ENCODE assay signal across 1 cellular context in genomic region chr1:113928950-113929749, GRCh38.
TF ChIP-seq lines count a peak whose summit lies in the region.

HIPK1 (plus strand) TSS chr1:113929324.

TF ChIP-seq in HEK293, 187 proteins besides CTCF, POLR2A, EP300 and RAD21 (continued from another document and continues in another):
- TF ChIP-seq ZBTB6 (tag by site-specific recombination; IDR thresholded peaks at IDR 0.05): peak; percentile 13; the same call in 1 of the 2 replicates
- TF ChIP-seq SP7 (tag by site-specific recombination; IDR thresholded peaks at IDR 0.05): peak; percentile 90
- TF ChIP-seq ZEB2 (tag by site-specific recombination; IDR thresholded peaks at IDR 0.05): peak; percentile 93
- TF ChIP-seq ZNF626 (tag by site-specific recombination; IDR thresholded peaks at IDR 0.05): no peak
- TF ChIP-seq OVOL3 (tag by site-specific recombination; IDR thresholded peaks at IDR 0.05): 0 out of 2 replicates have a peak, but pooled peaks have one; percentile 30
- TF ChIP-seq ZNF146 (tag by site-specific recombination; IDR thresholded peaks at IDR 0.05): no peak
- TF ChIP-seq ZNF2 (tag by site-specific recombination; IDR thresholded peaks at IDR 0.05): peak; percentile 97
- TF ChIP-seq ZNF660 (tag by site-specific recombination; IDR thresholded peaks at IDR 0.05): peak; percentile 70
- TF ChIP-seq SP2 (tag by site-specific recombination; IDR thresholded peaks at IDR 0.05): peak; percentile 96
- TF ChIP-seq ZNF335 (tag by site-specific recombination; conservative IDR thresholded peaks at IDR 0.05): peak; percentile 98
- TF ChIP-seq ZNF362 (tag by site-specific recombination; IDR thresholded peaks at IDR 0.05): no peak
- TF ChIP-seq ZNF449 (tag by site-specific recombination; IDR thresholded peaks at IDR 0.05): no peak
- no peak for TF ChIP-seq RBAK (tag by site-specific recombination; IDR thresholded peaks at IDR 0.05)
- TF ChIP-seq PRDM2 (tag by site-specific recombination; IDR thresholded peaks at IDR 0.05; ENCODE audit: borderline replicate concordance): no peak
- TF ChIP-seq ZNF585B (tag by site-specific recombination; IDR thresholded peaks at IDR 0.05): no peak
- no peak for TF ChIP-seq PRDM1 (tag by site-specific recombination; IDR thresholded peaks at IDR 0.05)
- no peak for TF ChIP-seq SCRT1 (tag by site-specific recombination; IDR thresholded peaks at IDR 0.05; ENCODE audit: borderline replicate concordance)
- no peak for TF ChIP-seq ZNF239 (tag by site-specific recombination; IDR thresholded peaks at IDR 0.05)
- 0 out of 2 replicates have a peak, but pooled peaks have one; percentile 7 for TF ChIP-seq MYNN (tag by site-specific recombination; IDR thresholded peaks at IDR 0.05; ENCODE audit: borderline replicate concordance)
- peak; percentile 71 for TF ChIP-seq KLF1 (tag by site-specific recombination; IDR thresholded peaks at IDR 0.05)
- peak; percentile 71; the same call in 1 of the 2 replicates for TF ChIP-seq ZFP69B (tag by site-specific recombination; IDR thresholded peaks at IDR 0.05)
- no peak; the same call in 1 of the 2 replicates for TF ChIP-seq ELK4 (IDR thresholded peaks at IDR 0.05; ENCODE audit: borderline replicate concordance, low read depth, low read length)
- TF ChIP-seq BCL11B (tag by site-specific recombination; IDR thresholded peaks at IDR 0.05; ENCODE audit: low read depth): no peak
- TF ChIP-seq SP3 (tag by site-specific recombination; IDR thresholded peaks at IDR 0.05): peak; percentile 93
- peak; percentile 96 for TF ChIP-seq KLF8 (tag by site-specific recombination; IDR thresholded peaks at IDR 0.05)
- TF ChIP-seq ZNF513 (tag by site-specific recombination; IDR thresholded peaks at IDR 0.05): no peak
- TF ChIP-seq ZNF23 (tag by site-specific recombination; IDR thresholded peaks at IDR 0.05; ENCODE audit: borderline replicate concordance): no peak
- no peak for TF ChIP-seq ZNF274 (IDR thresholded peaks at IDR 0.05; ENCODE audit: low read length)
- TF ChIP-seq ZNF274 (tag by site-specific recombination; IDR thresholded peaks at IDR 0.05; ENCODE audit: borderline replicate concordance): no peak
- peak; percentile 99 for TF ChIP-seq YY1 (tag by site-specific recombination; IDR thresholded peaks at IDR 0.05)
- TF ChIP-seq ZBTB1 (tag by site-specific recombination; IDR thresholded peaks at IDR 0.05): no peak
- peak; percentile 73; the same call in 1 of the 2 replicates for TF ChIP-seq ZSCAN30 (tag by site-specific recombination; IDR thresholded peaks at IDR 0.05)
- TF ChIP-seq KLF9 (tag by site-specific recombination; IDR thresholded peaks at IDR 0.05; ENCODE audit: low read depth): peak; percentile 83
- no peak for TF ChIP-seq ZNF747 (tag by site-specific recombination; IDR thresholded peaks at IDR 0.05)
- TF ChIP-seq ZNF580 (tag by site-specific recombination; IDR thresholded peaks at IDR 0.05): peak; percentile 89
- TF ChIP-seq AEBP2 (tag by site-specific recombination; IDR thresholded peaks at IDR 0.05; ENCODE audit: borderline replicate concordance): no peak
- no peak for TF ChIP-seq ZNF112 (tag by site-specific recombination; IDR thresholded peaks at IDR 0.05)
- no peak for TF ChIP-seq ZNF701 (tag by site-specific recombination; IDR thresholded peaks at IDR 0.05)
- no peak for TF ChIP-seq PRDM6 (tag by site-specific recombination; IDR thresholded peaks at IDR 0.05)
- TF ChIP-seq KLF10 (tag by site-specific recombination; IDR thresholded peaks at IDR 0.05): peak; percentile 67; the same call in 1 of the 2 replicates
- TF ChIP-seq ZNF433 (tag by site-specific recombination; IDR thresholded peaks at IDR 0.05; ENCODE audit: low read depth): no peak
- no peak for TF ChIP-seq ZNF530 (tag by site-specific recombination; IDR thresholded peaks at IDR 0.05; ENCODE audit: low read depth)
- TF ChIP-seq ZNF600 (tag by site-specific recombination; IDR thresholded peaks at IDR 0.05): peak; percentile 91
- TF ChIP-seq ZNF48 (tag by site-specific recombination; IDR thresholded peaks at IDR 0.05): no peak
- peak; percentile 92 for TF ChIP-seq KLF16 (tag by site-specific recombination; IDR thresholded peaks at IDR 0.05)
